ENCODE assay signal across 8 cellular contexts in genomic region chr1:182595641-182596240, GRCh38. TPM values are rescaled to one million over a fixed set of nuclear protein-coding genes. Genes with fewer than 3 reads are reported as not detected.
DNase-seq lines count a peak whose midpoint lies in the region; ATAC-seq and TF ChIP-seq lines count a peak whose summit lies in the region.

No MANE protein-coding gene starts in this region.

- intact Hi-C loops in naive thymus-derived CD4-positive, alpha-beta T cell (cut with micrococcal nuclease): loop anchor here (1.0 to 2.0 kb wide), 2 partner anchors 189 to 511 kb away; no protein-coding TSS in a partner anchor
- intact Hi-C loops in thyroid gland (cut with DNase I): loop anchor here (10.0 kb wide), 1 partner anchor 511 kb away; no protein-coding TSS in a partner anchor

- H3K27ac ChIP-seq in C4-2B: no peak overlapping the region
- no peak overlapping the region for H3K27ac ChIP-seq in HEK293 (ENCODE audit: extremely low read depth, low read depth, low read length)
- H3K27ac ChIP-seq in naive thymus-derived CD4-positive, alpha-beta T cell (ENCODE audit: low read depth, low read length): no peak overlapping the region
- H3K27ac ChIP-seq in thyroid gland: peak overlapping the region in 2 of 3 donors; percentile 40 to 52

- 35 to 39% methylated on average over 4 of the region's 4 CpGs for WGBS in thyroid gland, 2 donors

- H3K4me3 ChIP-seq in HEK293 (ENCODE audit: low read depth, low read length): no peak overlapping the region
- no peak overlapping the region for H3K4me3 ChIP-seq in naive thymus-derived CD4-positive, alpha-beta T cell (ENCODE audit: low read length)
- no peak overlapping the region for H3K4me3 ChIP-seq in thyroid gland (replicated peaks in 1 of 3)

- H3K9me3 ChIP-seq in HEK293 (ENCODE audit: control insufficient read depth, insufficient read depth, low read depth, low read length) (no peaks in the 10 kb centered on the region), thyroid gland (no peaks in the 10 kb centered on the region)
- H3K9me3 ChIP-seq in naive thymus-derived CD4-positive, alpha-beta T cell (ENCODE audit: control insufficient read depth in 2 of 3, low read length in 3 of 3): no peaks in the 10 kb centered on the region

- H3K4me1 ChIP-seq in HEK293 (ENCODE audit: control insufficient read depth, insufficient read depth, low read length): no peaks in the 10 kb centered on the region
- no peaks in the 10 kb centered on the region for H3K4me1 ChIP-seq in naive thymus-derived CD4-positive, alpha-beta T cell (ENCODE audit: control insufficient read depth in 2 of 2, insufficient read depth in 2 of 2, low read length in 2 of 2)
- peaks cover 14 to 22% of the 10 kb centered on the region in 2 donors for H3K4me1 ChIP-seq in thyroid gland

- peaks cover 0 to 18% (median 0%) of the 10 kb centered on the region in 5 donors for H3K27me3 Mint-ChIP-seq in naive thymus-derived CD4-positive, alpha-beta T cell

- no peak overlapping the region for H3K27ac Mint-ChIP-seq in naive thymus-derived CD4-positive, alpha-beta T cell

- no peaks in the 10 kb centered on the region for H3K27me3 ChIP-seq in naive thymus-derived CD4-positive, alpha-beta T cell (ENCODE audit: control insufficient read depth in 2 of 2, insufficient read depth in 2 of 2, low read length in 2 of 2)
- H3K27me3 ChIP-seq in thyroid gland: no peaks in the 10 kb centered on the region

- H3K4me3 Mint-ChIP-seq in naive thymus-derived CD4-positive, alpha-beta T cell: no peak overlapping the region

- POLR2A ChIA-PET in HEK293 (lab: Yijun Ruan, JAX): interaction anchor here (0.5 kb wide), 1 partner anchor 265 kb away, joined by 3 read pairs; no protein-coding TSS in a partner anchor
- POLR2A ChIA-PET in naive thymus-derived CD4-positive, alpha-beta T cell (lab: Charles Lee): interaction anchor here (0.7 to 3.0 kb wide), 4 partner anchors 7 to 566 kb away, joined by 3 to 7 read pairs (median 4); partner anchors contain the start of gene NPL

- peak; percentile 88 for ATAC-seq in naive thymus-derived CD4-positive, alpha-beta T cell
- no peak for ATAC-seq in GM18519 (IDR thresholded peaks at IDR 0.05; ENCODE audit: low FRiP score, unreplicated experiment)

- peak; percentile 97 for TF ChIP-seq CTCF in C4-2B (conservative IDR thresholded peaks at IDR 0.05)
- TF ChIP-seq CTCF in HEK293 (tag by site-specific recombination; IDR thresholded peaks at IDR 0.05): peak; percentile 52
- TF ChIP-seq CTCF in thyroid gland (IDR thresholded peaks at IDR 0.05): peak; percentile 73 to 91 (median 88)

- CTCF ChIA-PET in HEK293 (lab: Yijun Ruan, JAX): interaction anchor here (0.5 to 15.6 kb wide), 43 partner anchors 8 to 589 kb away, joined by 3 to 668 read pairs (median 4); partner anchors contain the start of gene NPL
- CTCF ChIA-PET in naive thymus-derived CD4-positive, alpha-beta T cell (lab: Charles Lee): interaction anchor here (0.6 to 18.0 kb wide), 4 partner anchors 11 to 508 kb away, joined by 3 to 403 read pairs (median 14); partner anchors contain the start of gene NPL

- H3K36me3 Mint-ChIP-seq in naive thymus-derived CD4-positive, alpha-beta T cell: peaks cover 0 to 10% (median 0%) of the 10 kb centered on the region in 5 donors

- H3K36me3 ChIP-seq in HEK293 (ENCODE audit: control insufficient read depth in 2 of 2, insufficient read depth in 1 of 2, low read length in 2 of 2) (peaks cover 12 to 21% of the 10 kb centered on the region in 2 experiments; a peak in 2 of 3 replicates), thyroid gland (peaks cover 13 to 14% of the 10 kb centered on the region in 2 donors)
- no peaks in the 10 kb centered on the region for H3K36me3 ChIP-seq in naive thymus-derived CD4-positive, alpha-beta T cell (ENCODE audit: control insufficient read depth in 2 of 3, insufficient read depth in 3 of 3, low read length in 3 of 3)

- peaks cover 0 to 11% (median 0%) of the 10 kb centered on the region in 7 donors for H3K4me1 Mint-ChIP-seq in naive thymus-derived CD4-positive, alpha-beta T cell

- no peak for TF ChIP-seq POLR2A in thyroid gland (IDR thresholded peaks at IDR 0.05)

- DNase-seq in NOMO-1 (lab: John Stamatoyannopoulos, UW; ENCODE audit: unreplicated experiment in 2 of 2): peak; percentile 18 to 43
- peak; percentile 68 for DNase-seq in activated CD8-positive, alpha-beta memory T cell treated with anti-CD3 and anti-CD28 coated beads, Interleukin-2, amount 50 U/mL, for 4 hours
- DNase-seq in epidermal melanocyte (ENCODE audit: insufficient read length, low spot score): peak; percentile 28
- peak in 8 of 9 donors; percentile 27 to 65 (median 45) for DNase-seq in naive thymus-derived CD4-positive, alpha-beta T cell
- DNase-seq in thyroid gland: peak; percentile 77 to 83

- H3K9me3 Mint-ChIP-seq in naive thymus-derived CD4-positive, alpha-beta T cell: peaks cover 0 to 2% (median 0%) of the 10 kb centered on the region in 11 donors

TF ChIP-seq in HEK293, 187 proteins besides CTCF, POLR2A, EP300 and RAD21 (continues in another document):
- TF ChIP-seq ZNF548 (tag by site-specific recombination; IDR thresholded peaks at IDR 0.05) (no peak), ZNF37A (tag by site-specific recombination; IDR thresholded peaks at IDR 0.05) (no peak), ZNF211 (tag by site-specific recombination; IDR thresholded peaks at IDR 0.05; ENCODE audit: low read depth) (no peak), IKZF3 (tag by site-specific recombination; IDR thresholded peaks at IDR 0.05) (peak; percentile 38; the same call in 1 of the 2 replicates), HOXA7 (CRISPR knock-in tag; IDR thresholded peaks at IDR 0.05; ENCODE audit: borderline replicate concordance) (no peak), YY2 (tag by site-specific recombination; IDR thresholded peaks at IDR 0.05) (no peak), ZNF561 (tag by site-specific recombination; IDR thresholded peaks at IDR 0.05; ENCODE audit: borderline replicate concordance) (peak; percentile 51; the same call in 1 of the 2 replicates), ZNF660 (tag by site-specific recombination; IDR thresholded peaks at IDR 0.05) (peak; percentile 61; the same call in 1 of the 2 replicates), BCL6B (tag by site-specific recombination; IDR thresholded peaks at IDR 0.05) (peak; percentile 76), ZNF654 (tag by site-specific recombination; IDR thresholded peaks at IDR 0.05; ENCODE audit: low read depth) (peak; percentile 28), ZSCAN16 (tag by site-specific recombination; IDR thresholded peaks at IDR 0.05) (no peak), ZNF184 (tag by site-specific recombination; IDR thresholded peaks at IDR 0.05) (0 out of 2 replicates have a peak, but pooled peaks have one; percentile 18), ZBTB10 (tag by site-specific recombination; IDR thresholded peaks at IDR 0.05) (no peak)

RNA-seq across cellular contexts. Expression of gene RNASEL, which starts 6.7 kb away (rescaled TPM):
- total RNA-seq in naive thymus-derived CD4-positive, alpha-beta T cell: 10 to 100 TPM in 3 of 5 experiments, 1 to 10 TPM in 2; 5.7 to 34.9 (median 12.1) TPM
- polyA plus RNA-seq in naive thymus-derived CD4-positive, alpha-beta T cell: 10 to 100 TPM in 1 of 2 donors, 1 to 10 TPM in 1; 8.2 to 15.1 TPM
- 10 to 100 TPM; 12.3 to 17.9 (median 15.3) TPM for total RNA-seq in thyroid gland

RNA-seq across cellular contexts. Expression of gene RGS16, which starts 8.4 kb away (rescaled TPM):
- 10 to 100 TPM in 1 of 5 experiments, 1 to 10 TPM in 2, under 1 TPM in 2; 0.49 to 17.5 (median 3.4) TPM for total RNA-seq in naive thymus-derived CD4-positive, alpha-beta T cell
- polyA plus RNA-seq in naive thymus-derived CD4-positive, alpha-beta T cell: under 1 TPM; 0.10 to 0.27 TPM
- 10 to 100 TPM; 22.2 to 35.7 (median 29.1) TPM for total RNA-seq in thyroid gland

Comparison
In these comparisons a context has a peak if more than half of its experiments do, and no peak if none do; other contexts are left out.
1. H3K27ac ChIP-seq: peak in thyroid gland (2 of 3); none in C4-2B (single experiment), HEK293 (single experiment) and naive thymus-derived CD4-positive, alpha-beta T cell (single experiment).
2. DNase-seq: peak in every context shown above with its lines; median percentile 80 in thyroid gland; 68 in activated CD8-positive, alpha-beta memory T cell treated with anti-CD3 and anti-CD28 coated beads, Interleukin-2, amount 50 U/mL, for 4 hours; 45 in naive thymus-derived CD4-positive, alpha-beta T cell; 30 in NOMO-1; 28 in epidermal melanocyte.
3. Peak in every context shown above with its lines, with median percentiles within 50 percentile points of each other: CTCF ChIP-seq.